Comparison of ENCODE assay signal across 10 cellular contexts in the genomic region with DNA sequence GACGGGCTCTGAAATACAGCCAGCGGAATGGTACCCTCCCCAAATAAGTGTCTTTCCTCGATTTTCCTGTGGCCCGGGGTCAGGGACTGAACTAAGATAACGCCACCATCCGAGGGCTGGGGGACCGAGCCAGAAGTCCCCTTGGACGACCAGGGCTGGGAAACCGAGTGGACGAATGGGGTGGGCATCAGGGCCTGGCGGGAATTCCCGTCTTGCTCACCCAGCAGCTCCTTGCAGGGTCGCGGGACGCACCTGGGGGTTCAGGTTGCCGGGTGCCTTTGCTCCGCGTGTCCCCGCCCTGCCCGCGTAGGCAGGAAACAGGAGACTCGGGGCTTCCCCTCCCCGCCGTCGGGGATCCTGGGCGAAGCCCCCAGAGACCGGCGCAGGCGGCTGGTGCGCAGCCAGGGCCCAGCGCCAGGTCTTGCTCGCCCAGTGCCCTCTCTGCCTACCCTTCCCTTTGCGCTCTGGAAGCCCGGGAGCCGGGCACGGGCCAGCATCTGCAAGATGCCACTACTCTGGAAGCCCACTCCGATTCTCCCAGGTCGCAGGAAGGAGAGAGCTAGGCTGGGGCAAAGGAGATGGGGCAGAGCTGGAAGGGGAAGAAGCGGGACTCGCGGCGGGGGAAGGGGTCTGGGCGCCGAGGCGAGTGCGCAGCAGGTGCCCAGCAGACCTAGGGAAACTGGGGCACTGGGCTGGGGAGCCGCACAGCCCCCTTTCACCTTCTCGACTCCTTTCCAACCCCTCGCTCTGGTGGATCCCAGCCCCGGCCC. TPM values are rescaled to one million over a fixed set of nuclear protein-coding genes. Genes with fewer than 3 reads are reported as not detected.
A peak's percentile ranks its signal among the peaks of the same experiment; 100 is the strongest.
DNase-seq lines count a peak whose midpoint lies in the region; ATAC-seq, FAIRE-seq and TF ChIP-seq lines count a peak whose summit lies in the region.
"Had no signal": no experiment of that assay in that cellular context is flagged by ENCODE, and none has a peak within 500 bp of the region (broad histone marks: within the 10 kb centered on the region; RNA-seq: fewer than 3 reads in every experiment).

No MANE protein-coding gene starts in this region.

- TF ChIP-seq EP300 in A549 (IDR thresholded peaks at IDR 0.05) = no peak

- peaks cover 5% of the 10 kb centered on the region for H3K4me1 Mint-ChIP-seq in memory B cell
- peaks cover 2% of the 10 kb centered on the region for H3K4me1 Mint-ChIP-seq in progenitor cell of endocrine pancreas (ENCODE audit: low read depth)

- peak overlapping the region; percentile 90 for H3K4me2 ChIP-seq in A549

- WGBS in A549 (ENCODE audit: missing lambda C conversion rate) = 18% methylated on average over 38 of the region's 50 CpGs

- H3K9me3 Mint-ChIP-seq in memory B cell (no peaks in the 10 kb centered on the region), progenitor cell of endocrine pancreas (ENCODE audit: low read depth) (no peaks in the 10 kb centered on the region)

- H3K27ac ChIP-seq in A549 = no peak overlapping the region
- H3K27ac ChIP-seq: adrenal gland had no signal

- peaks cover 5% of the 10 kb centered on the region; the same call in 2 of the 3 replicates for H3K9me3 ChIP-seq in A549
- H3K9me3 ChIP-seq: adrenal gland had no signal

- H3K27me3 Mint-ChIP-seq in memory B cell (peaks cover 23% of the 10 kb centered on the region), progenitor cell of endocrine pancreas (peaks cover 56% of the 10 kb centered on the region)

- no peak for TF ChIP-seq RAD21 in A549 (conservative IDR thresholded peaks at IDR 0.05 in 1 of 2, IDR thresholded peaks at IDR 0.05 in 1 of 2)

- no peak for TF ChIP-seq POLR2A in A549 (IDR thresholded peaks at IDR 0.05; ENCODE audit: low read length)

- DNase-seq in A549 (ENCODE audit: low read depth in 1 of 2, low spot score in 1 of 2) (no peak), GM20000 (ENCODE audit: low spot score) (peak; percentile 69), memory B cell (ENCODE audit: low spot score in 2 of 2) (peak; percentile 36 to 52), NCI-H345 (lab: John Stamatoyannopoulos, UW) (no peak), progenitor cell of endocrine pancreas (ENCODE audit: low spot score, unreplicated experiment) (no peak)
- DNase-seq in activated naive CD4-positive, alpha-beta T cell treated with anti-CD3 and anti-CD28 coated beads, Interleukin-2, amount 50 U/mL, for 16 hours = peak; percentile 36
- DNase-seq: hippocampal formation had no signal

- POLR2A ChIA-PET in A549 (lab: Yijun Ruan, JAX) = interaction anchor here (2.3 to 4.9 kb wide), 2 partner anchors 12 to 17 kb away, joined by 9 to 43 read pairs; a partner anchor contains a TSS

- TF ChIP-seq CTCF in A549 (IDR thresholded peaks at IDR 0.05) (no peak), GM20000 (IDR thresholded peaks at IDR 0.05; ENCODE audit: extremely low read depth, missing control alignments) (no peak), progenitor cell of endocrine pancreas (IDR thresholded peaks at IDR 0.05; ENCODE audit: unreplicated experiment) (no peak)

- peaks cover 2% of the 10 kb centered on the region for H3K36me3 Mint-ChIP-seq in memory B cell
- H3K36me3 Mint-ChIP-seq in progenitor cell of endocrine pancreas (ENCODE audit: insufficient read depth) = no peaks in the 10 kb centered on the region

- peak overlapping the region; percentile 39 for H3K4me3 ChIP-seq in A549

- no peak overlapping the region for H3K27ac Mint-ChIP-seq in memory B cell
- no peak overlapping the region for H3K27ac Mint-ChIP-seq in progenitor cell of endocrine pancreas

- ATAC-seq in A549 (peak; percentile 4 to 43; a peak in 3 of 6 replicates), memory B cell (ENCODE audit: low read depth) (peak; percentile 44), GM18519 (IDR thresholded peaks at IDR 0.05; ENCODE audit: low FRiP score, unreplicated experiment) (no peak), HG02759 (IDR thresholded peaks at IDR 0.05; ENCODE audit: unreplicated experiment) (no peak)

- no peak for FAIRE-seq in A549 (lab: Jason Lieb, UNC)

- H3K4me3 Mint-ChIP-seq in memory B cell (peak overlapping the region; percentile 70), progenitor cell of endocrine pancreas (ENCODE audit: low read depth) (no peak overlapping the region)

- H3K4me1 ChIP-seq in A549 = peaks cover 40% of the 10 kb centered on the region

- CTCF ChIA-PET in A549 (lab: Yijun Ruan, JAX) = interaction anchor here (0.6 to 42.4 kb wide), 11 partner anchors 8 to 203 kb away, joined by 3 to 1302 read pairs (median 7); a partner anchor contains a TSS

TF ChIP-seq in A549, 52 proteins besides CTCF, POLR2A, EP300 and RAD21:
- TF ChIP-seq NR3C1 (IDR thresholded peaks at IDR 0.05) (no peak), HOXA7 (CRISPR knock-in tag; IDR thresholded peaks at IDR 0.05) (no peak), EHF (CRISPR knock-in tag; IDR thresholded peaks at IDR 0.05) (no peak), BHLHE40 (IDR thresholded peaks at IDR 0.05; ENCODE audit: low read depth, low read length) (no peak), CBX2 (IDR thresholded peaks at IDR 0.05; ENCODE audit: borderline replicate concordance, low read depth) (no peak), FOXS1 (CRISPR knock-in tag; IDR thresholded peaks at IDR 0.05) (no peak), FOSB (CRISPR knock-in tag; IDR thresholded peaks at IDR 0.05) (no peak), MAFK (IDR thresholded peaks at IDR 0.05; ENCODE audit: partially characterized antibody) (no peak)
- TF ChIP-seq, protein P1, sequence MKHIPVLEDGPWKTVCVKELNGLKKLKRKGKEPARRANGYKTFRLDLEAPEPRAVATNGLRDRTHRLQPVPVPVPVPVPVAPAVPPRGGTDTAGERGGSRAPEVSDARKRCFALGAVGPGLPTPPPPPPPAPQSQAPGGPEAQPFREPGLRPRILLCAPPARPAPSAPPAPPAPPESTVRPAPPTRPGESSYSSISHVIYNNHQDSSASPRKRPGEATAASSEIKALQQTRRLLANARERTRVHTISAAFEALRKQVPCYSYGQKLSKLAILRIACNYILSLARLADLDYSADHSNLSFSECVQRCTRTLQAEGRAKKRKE (CRISPR knock-in tag; IDR thresholded peaks at IDR 0.05; ENCODE audit: low read depth) = no peak

RNA-seq across cellular contexts. Expression of a gene that starts 0.7 kb away (rescaled TPM):
- 0.15 and 0.17 TPM in 2 replicates for polyA plus RNA-seq in A549 (2011; rRNA removed)
- polyA plus RNA-seq in A549 (2012; cell fraction: cytosol; rRNA removed) = 0.16 and 0.21 TPM in 2 replicates
- polyA plus RNA-seq in A549 (2012; cell fraction: nucleus; rRNA removed) = 2.9 and 3.4 TPM in 2 replicates
- polyA plus RNA-seq in A549 (2017; fragmentation: RNase III; extraction: RNeasy Plus Mini Kit Qiagen cat#74134 plus additional on column Dnase treatment) = 0.28 to 0.77 TPM (median 0.40 TPM) in 3 replicates
- polyA minus RNA-seq in A549 (2011; rRNA and poly(A)+ RNA removed) = 0.24 and 0.45 TPM in 2 replicates
- 0.57 and 0.84 TPM in 2 replicates for total RNA-seq in progenitor cell of endocrine pancreas

RNA-seq across cellular contexts. Expression of a gene that starts 12.4 kb away (rescaled TPM):
- polyA plus RNA-seq in A549 (2011; rRNA removed) = 32.5 and 33.0 TPM in 2 replicates
- polyA plus RNA-seq in A549 (2012; cell fraction: cytosol; rRNA removed) = 50.7 and 61.9 TPM in 2 replicates
- polyA plus RNA-seq in A549 (2012; cell fraction: nucleus; rRNA removed) = 91.7 and 96.4 TPM in 2 replicates
- polyA plus RNA-seq in A549 (2017; fragmentation: RNase III; extraction: RNeasy Plus Mini Kit Qiagen cat#74134 plus additional on column Dnase treatment) = 43.3 to 51.8 TPM (median 44.5 TPM) in 3 replicates
- polyA minus RNA-seq in A549 (2011; rRNA and poly(A)+ RNA removed) = 21.3 and 32.0 TPM in 2 replicates
- 16.9 and 18.2 TPM in 2 replicates for total RNA-seq in progenitor cell of endocrine pancreas

RNA-seq across cellular contexts. Expression of a gene that starts 33.0 kb away (rescaled TPM):
- polyA plus RNA-seq in A549 (2011; rRNA removed) = not detected in 2 replicates
- polyA plus RNA-seq in A549 (2012; cell fraction: cytosol; rRNA removed) = 0.03 TPM in 1 of 2 replicates, not detected in the other
- polyA plus RNA-seq in A549 (2012; cell fraction: nucleus; rRNA removed) = 0.02 TPM in 1 of 2 replicates, not detected in the other
- polyA plus RNA-seq in A549 (2017; fragmentation: RNase III; extraction: RNeasy Plus Mini Kit Qiagen cat#74134 plus additional on column Dnase treatment) = 0.04 TPM in 1 of 3 replicates, not detected in the others
- polyA minus RNA-seq in A549 (2011; rRNA and poly(A)+ RNA removed) = not detected in 2 replicates
- total RNA-seq in progenitor cell of endocrine pancreas = 0.14 and 0.42 TPM in 2 replicates

Comparison
In these comparisons a context has a peak if more than half of its experiments do, and no peak if none do; other contexts are left out.
1. ATAC-seq: peak in A549 (2 of 2) and memory B cell (single experiment); none in GM18519 (single experiment) and HG02759 (single experiment).
2. DNase-seq: peak in GM20000 (single experiment), activated naive CD4-positive, alpha-beta T cell treated with anti-CD3 and anti-CD28 coated beads, Interleukin-2, amount 50 U/mL, for 16 hours (single experiment) and memory B cell (2 of 2); none in A549 (0 of 2), NCI-H345 (single experiment) and progenitor cell of endocrine pancreas (single experiment).